9 cellular contexts compared by ENCODE assay signal in the genomic region with DNA sequence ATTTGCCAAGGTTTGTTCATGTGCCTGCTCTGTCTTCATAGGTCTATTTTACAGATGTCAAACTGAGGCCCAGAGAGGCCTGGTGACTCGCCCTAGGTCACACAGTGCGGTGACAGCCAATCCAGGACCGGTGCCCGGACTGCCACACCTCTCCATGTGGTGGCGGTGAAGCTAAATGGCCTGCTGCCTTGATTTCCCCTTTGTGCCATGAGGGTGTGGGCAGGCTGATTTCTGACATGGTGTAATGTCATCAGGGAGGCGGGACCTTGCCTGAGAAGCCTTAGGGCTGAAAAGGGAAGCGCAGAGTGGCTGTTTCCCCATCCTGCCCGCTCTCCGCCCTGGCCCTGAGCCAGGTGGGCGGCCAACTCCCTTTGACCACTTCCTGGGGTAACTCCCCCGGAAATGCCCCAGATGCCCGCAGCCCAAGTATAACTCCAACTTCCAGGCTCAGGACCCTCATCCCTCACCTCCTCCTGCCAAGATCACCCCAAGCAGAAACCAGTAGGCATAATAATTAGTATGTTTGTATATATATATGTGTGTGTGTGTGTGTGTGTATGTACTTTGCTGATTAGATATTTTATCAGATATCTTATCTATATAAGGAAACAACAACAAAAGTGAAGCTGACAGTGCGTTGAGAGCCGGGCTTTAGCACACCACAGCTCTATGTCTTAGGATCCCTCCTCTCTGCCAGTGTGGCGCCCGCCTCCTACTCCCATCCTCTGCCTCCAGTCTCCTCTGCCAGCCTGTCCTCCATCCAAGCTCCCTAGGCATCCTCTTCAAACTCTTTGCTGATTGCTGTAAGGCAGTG.
A peak's percentile ranks its signal among the peaks of the same experiment; 100 is the strongest.
DNase-seq lines count a peak whose midpoint lies in the region; FAIRE-seq and TF ChIP-seq lines count a peak whose summit lies in the region.
"Had no signal": no experiment of that assay in that cellular context is flagged by ENCODE, and none has a peak within 500 bp of the region (broad histone marks: within the 10 kb centered on the region; RNA-seq: fewer than 3 reads in every experiment).

No MANE protein-coding gene starts in this region.

- H3K9me3 ChIP-seq in astrocyte (ENCODE audit: insufficient read depth, low read depth, low read length) (no peaks in the 10 kb centered on the region), osteoblast (ENCODE audit: low read depth, low read length) (no peaks in the 10 kb centered on the region)
- H3K9me3 ChIP-seq: A549 had no signal

- peaks cover 6% of the 10 kb centered on the region for H3K4me1 ChIP-seq in astrocyte (ENCODE audit: insufficient read depth, low read length)
- peaks cover 15% of the 10 kb centered on the region for H3K4me1 ChIP-seq in osteoblast (ENCODE audit: insufficient read depth, low read length)
- H3K4me1 ChIP-seq: A549 had no signal

- peak; percentile 63 for DNase-seq in activated CD4-positive, alpha-beta T cell treated with anti-CD3 and anti-CD28 coated beads for 48 hours
- no peak for DNase-seq in activated CD4-positive, alpha-beta T cell treated with anti-CD3 and anti-CD28 coated beads, Interleukin-2, amount 50 U/mL, for 1 hour
- DNase-seq in OCI-M1 (lab: John Stamatoyannopoulos, UW) (peak; percentile 95), astrocyte (ENCODE audit: low read depth) (no peak), osteoblast (ENCODE audit: insufficient read length, low spot score, missing footprints) (peak; percentile 60), HuH-7.5 (ENCODE audit: low spot score) (no peak), NCI-H2107 (lab: John Stamatoyannopoulos, UW) (no peak), NCI-H1048 (lab: John Stamatoyannopoulos, UW) (no peak)

- peaks cover 39% of the 10 kb centered on the region for H4K20me1 ChIP-seq in astrocyte (ENCODE audit: insufficient read depth, low read length)
- H4K20me1 ChIP-seq in osteoblast (ENCODE audit: insufficient read depth, low read length) = no peaks in the 10 kb centered on the region

- peaks cover 30% of the 10 kb centered on the region for H3K4me1 Mint-ChIP-seq in astrocyte (ENCODE audit: low read depth, unreplicated experiment)

- no peaks in the 10 kb centered on the region for H3K9me3 Mint-ChIP-seq in astrocyte (ENCODE audit: unreplicated experiment)

- no peaks in the 10 kb centered on the region for H3K79me2 ChIP-seq in astrocyte (ENCODE audit: insufficient read depth, low read length)
- H3K79me2 ChIP-seq in osteoblast (ENCODE audit: insufficient read depth, low read length) = no peaks in the 10 kb centered on the region

- H3K27ac ChIP-seq in astrocyte (ENCODE audit: low read depth, low read length) (no peak overlapping the region), osteoblast (ENCODE audit: low read depth, low read length) (no peak overlapping the region)
- H3K27ac ChIP-seq: A549 had no signal

- no peak overlapping the region for H3K4me3 Mint-ChIP-seq in astrocyte (ENCODE audit: unreplicated experiment)

- peak overlapping the region; percentile 56 for H3K27ac Mint-ChIP-seq in astrocyte (ENCODE audit: unreplicated experiment)

- H3K4me2 ChIP-seq in astrocyte (ENCODE audit: low read length) (no peak overlapping the region), osteoblast (ENCODE audit: insufficient read depth, low read length) (no peak overlapping the region)
- H3K4me2 ChIP-seq: A549 had no signal

- FAIRE-seq in astrocyte (lab: Jason Lieb, UNC) = no peak
- FAIRE-seq: A549 had no signal

- H3K36me3 Mint-ChIP-seq in astrocyte (ENCODE audit: low read depth, unreplicated experiment) = peaks cover 9% of the 10 kb centered on the region

- H2AFZ ChIP-seq in astrocyte (ENCODE audit: low read depth, low read length) (no peak overlapping the region), osteoblast (ENCODE audit: low read length) (no peak overlapping the region)

- no peak for TF ChIP-seq CTCF in astrocyte (IDR thresholded peaks at IDR 0.05; ENCODE audit: insufficient read depth, low read depth, low read length)
- no peak for TF ChIP-seq CTCF in osteoblast (IDR thresholded peaks at IDR 0.05; ENCODE audit: extremely low read depth, low read depth, low read length)

- H3K27me3 ChIP-seq in astrocyte (ENCODE audit: insufficient read depth, low read length) = no peaks in the 10 kb centered on the region
- no peaks in the 10 kb centered on the region for H3K27me3 ChIP-seq in osteoblast (ENCODE audit: insufficient read depth, low read length)

- H3K36me3 ChIP-seq in astrocyte (ENCODE audit: insufficient read depth, low read length) (no peaks in the 10 kb centered on the region), osteoblast (ENCODE audit: insufficient read depth, low read length) (no peaks in the 10 kb centered on the region)

- H3K27me3 Mint-ChIP-seq in astrocyte (ENCODE audit: low read depth, unreplicated experiment) = peaks cover 4% of the 10 kb centered on the region

- no peak overlapping the region for H3K4me3 ChIP-seq in astrocyte (ENCODE audit: insufficient read depth, low read depth, low read length)
- no peak overlapping the region for H3K4me3 ChIP-seq in osteoblast (ENCODE audit: insufficient read depth, low read length)
- H3K4me3 ChIP-seq: A549 had no signal

- no peak overlapping the region for H3K9ac ChIP-seq in astrocyte (ENCODE audit: low read length)

Comparison
In these comparisons a context has a peak if more than half of its experiments do, and no peak if none do; other contexts are left out.
1. DNase-seq: peak in activated CD4-positive, alpha-beta T cell treated with anti-CD3 and anti-CD28 coated beads for 48 hours (single experiment), OCI-M1 (single experiment) and osteoblast (single experiment); none in activated CD4-positive, alpha-beta T cell treated with anti-CD3 and anti-CD28 coated beads, Interleukin-2, amount 50 U/mL, for 1 hour (single experiment), astrocyte (single experiment), HuH-7.5 (single experiment), NCI-H2107 (single experiment) and NCI-H1048 (single experiment).